ENCODE assay signal across 19 cellular contexts in genomic region chr7:112584290-112584689, GRCh38.
DNase-seq lines count a peak whose midpoint lies in the region; ATAC-seq and TF ChIP-seq lines count a peak whose summit lies in the region.
"Had no signal": no experiment of that assay in that cellular context is flagged by ENCODE, and none has a peak within 500 bp of the region (broad histone marks: within the 10 kb centered on the region; RNA-seq: fewer than 3 reads in every experiment).

No MANE protein-coding gene starts in this region.

- H4K20me1 ChIP-seq in smooth muscle cell (ENCODE audit: low read depth) = no peaks in the 10 kb centered on the region

- H3K27me3 ChIP-seq in smooth muscle cell (ENCODE audit: low read depth) = no peaks in the 10 kb centered on the region

- ATAC-seq in GM21515 (IDR thresholded peaks at IDR 0.05; ENCODE audit: unreplicated experiment) (no peak), GM21737 (IDR thresholded peaks at IDR 0.05; ENCODE audit: unreplicated experiment) (no peak)
- ATAC-seq: K562, Panc1, Right ventricle myocardium inferior, T-helper 17 cell had no signal

- H3K79me2 ChIP-seq in smooth muscle cell (ENCODE audit: low read depth) = no peaks in the 10 kb centered on the region

- no peak overlapping the region for H3K9ac ChIP-seq in smooth muscle cell (ENCODE audit: low read depth)

- H2AFZ ChIP-seq in smooth muscle cell (ENCODE audit: low read depth) = peak overlapping the region; percentile 37

- DNase-seq in NCI-H1105 treated with DMSO at 0.1 percent for 48 hours (lab: John Stamatoyannopoulos, UW) (peak; percentile 36), NCI-H1105 (lab: John Stamatoyannopoulos, UW) (no peak), NCI-H2171 (lab: John Stamatoyannopoulos, UW) (peak; percentile 73), epithelial cell of esophagus (ENCODE audit: low read depth) (peak; percentile 84), smooth muscle cell (lab: John Stamatoyannopoulos, UW; ENCODE audit: unreplicated experiment) (no peak), DMS153 treated with DMSO at 0.1 percent for 48 hours (lab: John Stamatoyannopoulos, UW; ENCODE audit: unreplicated experiment) (no peak)
- DNase-seq: AML-193, GDM1, NCI-H1930, NCI-H446 treated with DMSO at 0.1 percent for 48 hours, NCI-H82, T-helper 17 cell had no signal

- no peaks in the 10 kb centered on the region for H3F3A ChIP-seq in smooth muscle cell (ENCODE audit: low read depth)

- WGBS in smooth muscle cell (ENCODE audit: low lambda C conversion rate) = 79% methylated on average over 2 of the region's 2 CpGs

- H3K36me3 ChIP-seq in smooth muscle cell (ENCODE audit: low read depth) = no peaks in the 10 kb centered on the region

- no peak overlapping the region for H3K4me3 ChIP-seq in epithelial cell of esophagus (ENCODE audit: low read length)
- H3K4me3 ChIP-seq in smooth muscle cell = no peak overlapping the region
- H3K4me3 ChIP-seq: K562 had no signal

- TF ChIP-seq CTCF in epithelial cell of esophagus (IDR thresholded peaks at IDR 0.05; ENCODE audit: insufficient read depth, low read depth, low read length, missing control alignments) = no peak
- no peak for TF ChIP-seq CTCF in smooth muscle cell (IDR thresholded peaks at IDR 0.05; ENCODE audit: borderline replicate concordance, insufficient read depth, poor library complexity, severe bottlenecking)

- no peak overlapping the region for H3K4me2 ChIP-seq in smooth muscle cell

- H3K27ac ChIP-seq in smooth muscle cell (ENCODE audit: low read depth) = no peak overlapping the region
- H3K27ac ChIP-seq: 22Rv1, C4-2B had no signal

- H3K9me3 ChIP-seq in smooth muscle cell (replicated peaks; ENCODE audit: low read depth) = no peaks in the 10 kb centered on the region

- no peaks in the 10 kb centered on the region for H3K4me1 ChIP-seq in smooth muscle cell (ENCODE audit: low read depth)

Comparison
In these comparisons a context has a peak if more than half of its experiments do, and no peak if none do; other contexts are left out.
1. DNase-seq: peak in NCI-H1105 treated with DMSO at 0.1 percent for 48 hours (single experiment), NCI-H2171 (single experiment) and epithelial cell of esophagus (single experiment); none in NCI-H1105 (single experiment), smooth muscle cell (single experiment) and DMS153 treated with DMSO at 0.1 percent for 48 hours (single experiment).